Comparison of ENCODE assay signal across 8 cellular contexts in genomic region chr15:50183112-50183794, GRCh38. TPM values are rescaled to one million over a fixed set of nuclear protein-coding genes. Genes with fewer than 3 reads are reported as not detected.
DNase-seq lines count a peak whose midpoint lies in the region; ATAC-seq and TF ChIP-seq lines count a peak whose summit lies in the region.

No MANE protein-coding gene starts in this region.

- TF ChIP-seq CTCF in HFFc6 (IDR thresholded peaks at IDR 0.05) (no peak), adrenal gland (IDR thresholded peaks at IDR 0.05) (no peak)

- peak overlapping the region; percentile 88 for H3K4me3 Mint-ChIP-seq in HFFc6
- H3K4me3 Mint-ChIP-seq in activated CD4-positive, alpha-beta memory T cell treated with anti-CD3 and anti-CD28 coated beads, Interleukin-2, amount 10 ng/mL, durations not matched to agents 7 days and 5 days, result peak overlapping the region; percentile 96

- H3K9ac ChIP-seq in mucosa of rectum (ENCODE audit: low read depth in 1 of 2, low read length in 2 of 2), result peak overlapping the region; percentile 60 to 77

- CTCF ChIA-PET in activated CD4-positive, alpha-beta memory T cell treated with anti-CD3 and anti-CD28 coated beads, Interleukin-2, amount 10 ng/mL, durations not matched to agents 7 days and 5 days (lab: Charles Lee), result interaction anchor here (0.6 to 4.2 kb wide), 12 partner anchors 14 to 180 kb away, joined by 3 to 46 read pairs (median 3); no protein-coding TSS in a partner anchor

- peak overlapping the region; percentile 79 to 85 for H3K4me3 ChIP-seq in mucosa of rectum (ENCODE audit: low read length in 2 of 2)
- H3K4me3 ChIP-seq in adrenal gland, result no peak overlapping the region

- H3K27ac ChIP-seq in mucosa of rectum (ENCODE audit: low read depth in 2 of 2, low read length in 2 of 2) (no peak overlapping the region), adrenal gland (no peak overlapping the region)

- DNase-seq in ELR (ENCODE audit: low read depth) (peak; percentile 37), HFFc6 (no peak), NCI-H2081 treated with DMSO at 0.1 percent for 48 hours (lab: John Stamatoyannopoulos, UW) (no peak), adrenal gland (no peak), NCI-H128 (lab: John Stamatoyannopoulos, UW; ENCODE audit: unreplicated experiment) (no peak)
- DNase-seq in activated CD4-positive, alpha-beta memory T cell treated with anti-CD3 and anti-CD28 coated beads, Interleukin-2, amount 10 ng/mL, durations not matched to agents 7 days and 5 days, result peak; percentile 46

- H3K27ac Mint-ChIP-seq in HFFc6, result no peak overlapping the region
- H3K27ac Mint-ChIP-seq in activated CD4-positive, alpha-beta memory T cell treated with anti-CD3 and anti-CD28 coated beads, Interleukin-2, amount 10 ng/mL, durations not matched to agents 7 days and 5 days, result peak overlapping the region; percentile 85

- intact Hi-C loops in adrenal gland (cut with DNase I), result loop anchor here in 1 of 2 donors (10.0 kb wide), 1 partner anchor 142 kb away; no protein-coding TSS in a partner anchor

- H3K9me3 ChIP-seq in mucosa of rectum (ENCODE audit: control insufficient read depth in 2 of 2, low read length in 2 of 2) (no peaks in the 10 kb centered on the region), adrenal gland (replicated peaks in 1 of 3) (no peaks in the 10 kb centered on the region)

- H3K9me3 Mint-ChIP-seq in HFFc6, result no peaks in the 10 kb centered on the region
- H3K9me3 Mint-ChIP-seq in activated CD4-positive, alpha-beta memory T cell treated with anti-CD3 and anti-CD28 coated beads, Interleukin-2, amount 10 ng/mL, durations not matched to agents 7 days and 5 days, result no peaks in the 10 kb centered on the region

- POLR2A ChIA-PET in activated CD4-positive, alpha-beta memory T cell treated with anti-CD3 and anti-CD28 coated beads, Interleukin-2, amount 10 ng/mL, durations not matched to agents 7 days and 5 days (lab: Charles Lee), result interaction anchor here (0.7 to 5.5 kb wide), 18 partner anchors 11 to 705 kb away, joined by 3 to 85 read pairs (median 4); partner anchors contain the start of genes GABPB1 and USP8

- ATAC-seq in GM21576 (IDR thresholded peaks at IDR 0.05; ENCODE audit: unreplicated experiment), result no peak

- H3K36me3 ChIP-seq in mucosa of rectum (ENCODE audit: control insufficient read depth in 2 of 2, insufficient read depth in 2 of 2, low read length in 2 of 2) (no peaks in the 10 kb centered on the region), adrenal gland (replicated peaks in 1 of 2) (no peaks in the 10 kb centered on the region)

- no peak for TF ChIP-seq POLR2A in adrenal gland (IDR thresholded peaks at IDR 0.05)

- WGBS in adrenal gland, 4 donors, result 69 to 76% (median 75%) methylated on average over 2 of the region's 2 CpGs

- H3K4me1 Mint-ChIP-seq in HFFc6 (ENCODE audit: low read depth), result peaks cover 13% of the 10 kb centered on the region
- H3K4me1 Mint-ChIP-seq in activated CD4-positive, alpha-beta memory T cell treated with anti-CD3 and anti-CD28 coated beads, Interleukin-2, amount 10 ng/mL, durations not matched to agents 7 days and 5 days, result peaks cover 61% of the 10 kb centered on the region

- peaks cover 9% of the 10 kb centered on the region for H3K27me3 Mint-ChIP-seq in HFFc6 (ENCODE audit: insufficient read depth)
- no peaks in the 10 kb centered on the region for H3K27me3 Mint-ChIP-seq in activated CD4-positive, alpha-beta memory T cell treated with anti-CD3 and anti-CD28 coated beads, Interleukin-2, amount 10 ng/mL, durations not matched to agents 7 days and 5 days

- H3K4me1 ChIP-seq in mucosa of rectum (ENCODE audit: control insufficient read depth in 2 of 2, insufficient read depth in 2 of 2, low read length in 2 of 2), result peaks cover 8% of the 10 kb centered on the region in 2 donors
- H3K4me1 ChIP-seq in adrenal gland (replicated peaks in 1 of 2), result peaks cover 7 to 11% of the 10 kb centered on the region in 2 donors

- no peaks in the 10 kb centered on the region for H3K36me3 Mint-ChIP-seq in HFFc6 (ENCODE audit: low read depth)
- H3K36me3 Mint-ChIP-seq in activated CD4-positive, alpha-beta memory T cell treated with anti-CD3 and anti-CD28 coated beads, Interleukin-2, amount 10 ng/mL, durations not matched to agents 7 days and 5 days (ENCODE audit: low read depth), result peaks cover 19% of the 10 kb centered on the region

- H3K27me3 ChIP-seq in mucosa of rectum (ENCODE audit: control insufficient read depth in 2 of 2, insufficient read depth in 2 of 2, low read length in 2 of 2) (peaks cover 4 to 5% of the 10 kb centered on the region in 2 donors), adrenal gland (peaks cover 8% of the 10 kb centered on the region)

RNA-seq across cellular contexts. Expression of gene SLC27A2, which starts 1.3 kb away (rescaled TPM):
- 1 to 10 TPM in 5 of 6 experiments, under 1 TPM in 1; 0.87 to 2.0 (median 1.3) TPM for total RNA-seq in HFFc6 (2021; fragmentation: NEBNext Ultra II Directional; extraction: Animal tissue kit (Norgen Biotek cat#: 25700))
- total RNA-seq in activated CD4-positive, alpha-beta memory T cell treated with anti-CD3 and anti-CD28 coated beads, Interleukin-2, amount 10 ng/mL, durations not matched to agents 7 days and 5 days, result 10 to 100 TPM; 29.5 to 30.3 TPM
- 10 to 100 TPM; 14.6 to 49.5 (median 36.0) TPM for total RNA-seq in adrenal gland
- polyA plus RNA-seq in adrenal gland, result 10 to 100 TPM in 1 of 3 donors, 1 to 10 TPM in 2; 8.0 to 13.0 (median 8.1) TPM

Comparison
In these comparisons a context has a peak if more than half of its experiments do, and no peak if none do; other contexts are left out.
1. DNase-seq: peak in ELR (single experiment) and activated CD4-positive, alpha-beta memory T cell treated with anti-CD3 and anti-CD28 coated beads, Interleukin-2, amount 10 ng/mL, durations not matched to agents 7 days and 5 days (single experiment); none in HFFc6 (single experiment), NCI-H2081 treated with DMSO at 0.1 percent for 48 hours (single experiment), adrenal gland (0 of 7) and NCI-H128 (single experiment).
2. H3K4me3 ChIP-seq: peak in mucosa of rectum (2 of 2); none in adrenal gland (0 of 4).
3. RNA of gene SLC27A2, which starts 1.3 kb away (total RNA-seq): 14.6 to 49.5 TPM in adrenal gland and 29.5 to 30.3 TPM in activated CD4-positive, alpha-beta memory T cell treated with anti-CD3 and anti-CD28 coated beads, Interleukin-2, amount 10 ng/mL, durations not matched to agents 7 days and 5 days; 0.87 to 2.0 TPM in HFFc6; every median in the first group is over 4 times any median in the second.